In the genomic region with DNA sequence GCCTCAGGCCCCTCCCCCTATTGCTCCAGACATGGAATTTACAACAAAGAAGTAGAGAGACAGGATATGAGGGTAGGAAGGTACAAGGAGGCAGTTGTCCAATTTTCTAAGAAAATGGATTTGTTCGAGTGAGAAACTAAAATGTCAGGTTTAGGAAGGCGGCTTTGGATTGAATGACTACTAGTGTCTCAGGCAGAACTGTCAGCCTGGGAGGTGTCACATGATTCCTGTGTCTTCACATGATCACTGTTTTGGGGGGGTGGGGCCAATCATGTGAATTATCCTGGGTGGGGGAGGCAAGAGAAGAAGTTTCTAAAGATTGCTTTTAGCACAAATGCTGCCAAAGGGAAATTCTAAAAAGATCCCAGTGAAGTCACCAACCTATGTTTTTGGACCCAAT, we compare ENCODE assay signal across 12 cellular contexts. TPM values are rescaled to one million over a fixed set of nuclear protein-coding genes. Genes with fewer than 3 reads are reported as not detected.
DNase-seq lines count a peak whose midpoint lies in the region; ATAC-seq, FAIRE-seq and TF ChIP-seq lines count a peak whose summit lies in the region.
"Had no signal": no experiment of that assay in that cellular context is flagged by ENCODE, and none has a peak within 500 bp of the region (broad histone marks: within the 10 kb centered on the region; RNA-seq: fewer than 3 reads in every experiment).

No MANE protein-coding gene starts in this region.

- POLR2A ChIA-PET in A549 (lab: Yijun Ruan, JAX): no interaction called here

- ATAC-seq in A549: no peak
- ATAC-seq in HG02678 (IDR thresholded peaks at IDR 0.05; ENCODE audit: unreplicated experiment): no peak

- no peak for FAIRE-seq in A549 (lab: Jason Lieb, UNC)

- DNase-seq in A549 (ENCODE audit: low read depth in 1 of 2, low spot score in 1 of 2) (peak in 1 of 2 experiments; percentile 47), MG63 (no peak), SKM-1 treated with dmso at 0.1 percent for 144 hours (lab: John Stamatoyannopoulos, UW; ENCODE audit: unreplicated experiment) (no peak), progenitor cell of endocrine pancreas (ENCODE audit: low spot score, unreplicated experiment) (no peak), HuH-7 (ENCODE audit: low spot score) (no peak)
- DNase-seq: activated CD4-positive, alpha-beta T cell treated with anti-CD3 and anti-CD28 coated beads for 48 hours; BE2C; NCI-H446 treated with DMSO at 0.1 percent for 48 hours had no signal

- peaks cover 53% of the 10 kb centered on the region for H3K4me1 Mint-ChIP-seq in nephron
- H3K4me1 Mint-ChIP-seq in progenitor cell of endocrine pancreas (ENCODE audit: low read depth): peaks cover 10% of the 10 kb centered on the region

- H3K27ac ChIP-seq in A549 (peak overlapping the region in 1 of 2 experiments; percentile 57; a peak in 2 of 6 replicates), cingulate gyrus (ENCODE audit: low read depth, low read length) (peak overlapping the region; percentile 88)

- TF ChIP-seq EP300 in A549 (IDR thresholded peaks at IDR 0.05): no peak

- H3K27me3 Mint-ChIP-seq in nephron (ENCODE audit: low read depth): peaks cover 49% of the 10 kb centered on the region
- peaks cover 28% of the 10 kb centered on the region for H3K27me3 Mint-ChIP-seq in progenitor cell of endocrine pancreas

- H3K4me3 ChIP-seq in A549: no peak overlapping the region
- peak overlapping the region; percentile 14 for H3K4me3 ChIP-seq in MG63

- CTCF ChIA-PET in A549 (lab: Yijun Ruan, JAX): interaction anchor here (0.6 kb wide), 1 partner anchor 201 kb away, joined by 3 read pairs; no protein-coding TSS in a partner anchor

- H3K27ac Mint-ChIP-seq in nephron (peak overlapping the region; percentile 1 to 89 (median 22)), progenitor cell of endocrine pancreas (no peak overlapping the region)

- WGBS in A549 (ENCODE audit: missing lambda C conversion rate): 87% methylated on average over 2 of the region's 2 CpGs

- H3K9me3 ChIP-seq in A549 (no peaks in the 10 kb centered on the region), MG63 (no peaks in the 10 kb centered on the region)
- H3K9me3 ChIP-seq: BE2C had no signal

- H3K27me3 ChIP-seq in MG63: no peaks in the 10 kb centered on the region
- H3K27me3 ChIP-seq: BE2C had no signal

- TF ChIP-seq POLR2A in A549 (IDR thresholded peaks at IDR 0.05; ENCODE audit: low read length): no peak

- peak overlapping the region; percentile 19; the same call in 2 of the 3 replicates for H3K4me2 ChIP-seq in A549

- H3K9me3 Mint-ChIP-seq in nephron (no peaks in the 10 kb centered on the region), progenitor cell of endocrine pancreas (ENCODE audit: low read depth) (no peaks in the 10 kb centered on the region)
- H3K9me3 Mint-ChIP-seq: central memory CD8-positive, alpha-beta T cell had no signal

- H3K36me3 ChIP-seq in MG63: peaks cover 5% of the 10 kb centered on the region
- H3K36me3 ChIP-seq: BE2C had no signal

- peaks cover 3% of the 10 kb centered on the region for H3K36me3 Mint-ChIP-seq in nephron (ENCODE audit: low read depth)
- H3K36me3 Mint-ChIP-seq in progenitor cell of endocrine pancreas (ENCODE audit: insufficient read depth): no peaks in the 10 kb centered on the region

- peak overlapping the region; percentile 3 to 82 (median 73) for H3K4me3 Mint-ChIP-seq in nephron
- H3K4me3 Mint-ChIP-seq in progenitor cell of endocrine pancreas (ENCODE audit: low read depth): no peak overlapping the region
- H3K4me3 Mint-ChIP-seq: central memory CD8-positive, alpha-beta T cell had no signal

- TF ChIP-seq RAD21 in A549 (conservative IDR thresholded peaks at IDR 0.05 in 1 of 2, IDR thresholded peaks at IDR 0.05 in 1 of 2): no peak

- TF ChIP-seq CTCF in A549 (IDR thresholded peaks at IDR 0.05): no peak
- TF ChIP-seq CTCF in nephron (IDR thresholded peaks at IDR 0.05; ENCODE audit: unreplicated experiment in 3 of 3): no peak
- no peak for TF ChIP-seq CTCF in progenitor cell of endocrine pancreas (IDR thresholded peaks at IDR 0.05; ENCODE audit: unreplicated experiment)

- peaks cover 44% of the 10 kb centered on the region for H3K4me1 ChIP-seq in A549
- H3K4me1 ChIP-seq: BE2C had no signal

TF ChIP-seq in A549, 52 proteins besides CTCF, POLR2A, EP300 and RAD21:
- TF ChIP-seq TP53 (CRISPR knock-in tag; IDR thresholded peaks at IDR 0.05) (no peak), EHMT2 (IDR thresholded peaks at IDR 0.05; ENCODE audit: low read depth) (no peak), MAFK (IDR thresholded peaks at IDR 0.05; ENCODE audit: partially characterized antibody) (no peak), SREBF2 (IDR thresholded peaks at IDR 0.05) (no peak)
- TF ChIP-seq, protein P1, sequence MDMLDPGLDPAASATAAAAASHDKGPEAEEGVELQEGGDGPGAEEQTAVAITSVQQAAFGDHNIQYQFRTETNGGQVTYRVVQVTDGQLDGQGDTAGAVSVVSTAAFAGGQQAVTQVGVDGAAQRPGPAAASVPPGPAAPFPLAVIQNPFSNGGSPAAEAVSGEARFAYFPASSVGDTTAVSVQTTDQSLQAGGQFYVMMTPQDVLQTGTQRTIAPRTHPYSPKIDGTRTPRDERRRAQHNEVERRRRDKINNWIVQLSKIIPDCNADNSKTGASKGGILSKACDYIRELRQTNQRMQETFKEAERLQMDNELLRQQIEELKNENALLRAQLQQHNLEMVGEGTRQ (IDR thresholded peaks at IDR 0.05): peak; percentile 89

RNA-seq across cellular contexts. Expression of a gene that starts 2.3 kb away (rescaled TPM):
- 12.8 and 18.3 TPM in 2 replicates for polyA plus RNA-seq in A549 (2011; rRNA removed)
- polyA plus RNA-seq in A549 (2012; cell fraction: cytosol; rRNA removed): 28.5 and 34.4 TPM in 2 replicates
- 31.9 and 32.8 TPM in 2 replicates for polyA plus RNA-seq in A549 (2012; cell fraction: nucleus; rRNA removed)
- polyA plus RNA-seq in A549 (2017; fragmentation: RNase III; extraction: RNeasy Plus Mini Kit Qiagen cat#74134 plus additional on column Dnase treatment): 21.2 to 22.0 TPM (median 21.6 TPM) in 3 replicates
- polyA minus RNA-seq in A549 (2011; rRNA and poly(A)+ RNA removed): 11.8 and 14.1 TPM in 2 replicates
- 37.7 and 38.1 TPM in 2 replicates for total RNA-seq in MG63 (2014; rRNA removed; shearing (Covaris generic); ENCODE audit: low replicate concordance)
- 15.2 and 16.2 TPM in 2 replicates for total RNA-seq in progenitor cell of endocrine pancreas
